17 cellular contexts compared by ENCODE assay signal in genomic region chr6:10505529-10505928, GRCh38. TPM values are rescaled to one million over a fixed set of nuclear protein-coding genes. Genes with fewer than 3 reads are reported as not detected.
DNase-seq lines count a peak whose midpoint lies in the region; ATAC-seq and TF ChIP-seq lines count a peak whose summit lies in the region.
"Had no signal": no experiment of that assay in that cellular context is flagged by ENCODE, and none has a peak within 500 bp of the region (broad histone marks: within the 10 kb centered on the region; RNA-seq: fewer than 3 reads in every experiment).

No MANE protein-coding gene starts in this region.

- H4K20me1 ChIP-seq in hepatocyte (ENCODE audit: insufficient read depth, poor library complexity, severe bottlenecking), result no peaks in the 10 kb centered on the region

- no peaks in the 10 kb centered on the region for H3K79me2 ChIP-seq in hepatocyte

- peaks cover 24% of the 10 kb centered on the region for H3K27me3 Mint-ChIP-seq in T-helper 2 cell treated with Interferon-gamma antibody and Interleukin-4, amounts not matched to agents 5 μg/mL and 100 μg/mL, for 36 hours (ENCODE audit: low read depth)

- no peaks in the 10 kb centered on the region for H3K4me1 ChIP-seq in hepatocyte (ENCODE audit: insufficient read depth)
- H3K4me1 ChIP-seq: Peyer's patch had no signal

- ATAC-seq in left colon, result no peak

- H3K36me3 Mint-ChIP-seq in T-helper 2 cell treated with Interferon-gamma antibody and Interleukin-4, amounts not matched to agents 5 μg/mL and 100 μg/mL, for 36 hours (ENCODE audit: low read depth), result no peaks in the 10 kb centered on the region
- H3K36me3 Mint-ChIP-seq: activated naive CD4-positive, alpha-beta T cell treated with anti-CD3 and anti-CD28 coated beads, Interleukin-2, amount 50 U/mL, for 24 hours; brain had no signal

- H3K4me1 Mint-ChIP-seq in T-helper 2 cell treated with Interferon-gamma antibody and Interleukin-4, amounts not matched to agents 5 μg/mL and 100 μg/mL, for 36 hours (ENCODE audit: low read depth), result peaks cover 2% of the 10 kb centered on the region

- intact Hi-C loops in left colon (cut with DNase I, micrococcal nuclease), result loop anchor here in 1 of 2 donors (10.0 kb wide), 2 partner anchors 179 to 299 kb away; no protein-coding TSS in a partner anchor

- H3K9me2 ChIP-seq in hepatocyte (replicated peaks; ENCODE audit: insufficient read depth), result no peaks in the 10 kb centered on the region

- no peaks in the 10 kb centered on the region for H3K36me3 ChIP-seq in hepatocyte (replicated peaks; ENCODE audit: insufficient read depth, low read depth)
- H3K36me3 ChIP-seq: esophagus squamous epithelium, Peyer's patch had no signal

- no peak overlapping the region for H2AFZ ChIP-seq in hepatocyte

- no peak overlapping the region for H3K27ac ChIP-seq in hepatocyte
- H3K27ac ChIP-seq: esophagus squamous epithelium, Peyer's patch had no signal

- H3K4me3 Mint-ChIP-seq in T-helper 2 cell treated with Interferon-gamma antibody and Interleukin-4, amounts not matched to agents 5 μg/mL and 100 μg/mL, for 36 hours, result no peak overlapping the region
- H3K4me3 Mint-ChIP-seq: activated CD4-positive, alpha-beta memory T cell treated with anti-CD3 and anti-CD28 coated beads, Interleukin-2, amount 10 ng/mL, durations not matched to agents 7 days and 5 days; activated naive CD4-positive, alpha-beta T cell treated with anti-CD3 and anti-CD28 coated beads, Interleukin-2, amount 50 U/mL, for 24 hours; brain had no signal

- WGBS in hepatocyte (ENCODE audit: low lambda C conversion rate, missing lambda C conversion rate), result 49% methylated on average over 6 of the region's 6 CpGs

- no peak overlapping the region for H3K27ac Mint-ChIP-seq in T-helper 2 cell treated with Interferon-gamma antibody and Interleukin-4, amounts not matched to agents 5 μg/mL and 100 μg/mL, for 36 hours
- H3K27ac Mint-ChIP-seq: activated CD4-positive, alpha-beta memory T cell treated with anti-CD3 and anti-CD28 coated beads, Interleukin-2, amount 10 ng/mL, durations not matched to agents 7 days and 5 days; activated naive CD4-positive, alpha-beta T cell treated with anti-CD3 and anti-CD28 coated beads, Interleukin-2, amount 50 U/mL, for 24 hours had no signal

- TF ChIP-seq CTCF in hepatocyte (IDR thresholded peaks at IDR 0.05; ENCODE audit: poor library complexity), result no peak

- H3K4me2 ChIP-seq in hepatocyte, result no peak overlapping the region

- no peaks in the 10 kb centered on the region for H3K9me3 ChIP-seq in hepatocyte (ENCODE audit: low read depth)
- H3K9me3 ChIP-seq: esophagus squamous epithelium, Peyer's patch had no signal

- no peaks in the 10 kb centered on the region for H3K9me3 Mint-ChIP-seq in T-helper 2 cell treated with Interferon-gamma antibody and Interleukin-4, amounts not matched to agents 5 μg/mL and 100 μg/mL, for 36 hours
- H3K9me3 Mint-ChIP-seq: activated CD4-positive, alpha-beta memory T cell treated with anti-CD3 and anti-CD28 coated beads, Interleukin-2, amount 10 ng/mL, durations not matched to agents 7 days and 5 days; activated naive CD4-positive, alpha-beta T cell treated with anti-CD3 and anti-CD28 coated beads, Interleukin-2, amount 50 U/mL, for 24 hours; brain had no signal

- no peak overlapping the region for H3K4me3 ChIP-seq in hepatocyte
- H3K4me3 ChIP-seq: esophagus squamous epithelium, Peyer's patch had no signal

- no peaks in the 10 kb centered on the region for H3K27me3 ChIP-seq in hepatocyte
- H3K27me3 ChIP-seq: Peyer's patch had no signal

- DNase-seq in Daoy (ENCODE audit: low read depth) (peak; percentile 13), M059J (ENCODE audit: low read depth) (peak; percentile 17), NCI-H69 (lab: John Stamatoyannopoulos, UW) (peak; percentile 99), hepatocyte (ENCODE audit: low spot score) (peak; percentile 35), NCI-H2196 treated with DMSO at 0.1 percent for 48 hours (lab: John Stamatoyannopoulos, UW; ENCODE audit: unreplicated experiment) (no peak), left colon (no peak)
- DNase-seq in T-helper 2 cell treated with Interferon-gamma antibody and Interleukin-4, amounts not matched to agents 5 μg/mL and 100 μg/mL, for 36 hours (ENCODE audit: low spot score), result no peak
- DNase-seq: activated CD4-positive, alpha-beta memory T cell treated with anti-CD3 and anti-CD28 coated beads, Interleukin-2, amount 10 ng/mL, durations not matched to agents 7 days and 5 days; activated T-cell treated with anti-CD3 and anti-CD28 coated beads, Interleukin-2, amount 50 U/mL, for 48 hours; Calu3; esophagus squamous epithelium; NCI-H1105; NCI-H82; Peyer's patch; stimulated activated CD4-positive, alpha-beta T cell treated with anti-CD3 and anti-CD28 coated beads, Interleukin-4, amount 100 ng/mL, for 4 hours had no signal

RNA-seq across cellular contexts. Expression of gene GCNT2, which starts 15.6 kb away (rescaled TPM):
- total RNA-seq in Daoy (2014; rRNA removed; shearing (Covaris generic)), result 4.7 and 5.9 TPM in 2 replicates
- 22.2 and 22.5 TPM in 2 replicates for total RNA-seq in M059J (2014; rRNA removed; shearing (Covaris generic))
- total RNA-seq in hepatocyte (36.4 and 39.3 TPM in 2 replicates), left colon (10 to 100 TPM; 12.2 to 20.3 TPM)
- 16.3 and 25.9 TPM in 2 replicates for polyA plus RNA-seq in hepatocyte

Comparison
In these comparisons a context has a peak if more than half of its experiments do, and no peak if none do; other contexts are left out.
1. DNase-seq: peak in Daoy (single experiment), M059J (single experiment), NCI-H69 (single experiment) and hepatocyte (single experiment); none in T-helper 2 cell treated with Interferon-gamma antibody and Interleukin-4, amounts not matched to agents 5 μg/mL and 100 μg/mL, for 36 hours (single experiment), NCI-H2196 treated with DMSO at 0.1 percent for 48 hours (single experiment) and left colon (0 of 2).